ENCODE assay signal across 19 cellular contexts in genomic region chr1:224730950-224731349, GRCh38.
"Had no signal": no experiment of that assay in that cellular context is flagged by ENCODE, and none has a peak within 500 bp of the region (broad histone marks: within the 10 kb centered on the region; RNA-seq: fewer than 3 reads in every experiment).

No MANE protein-coding gene starts in this region.

- H3K27me3 ChIP-seq: ascending aorta, breast epithelium, dorsolateral prefrontal cortex, tibial artery, uterus had no signal

- H3K36me3 ChIP-seq: ascending aorta, breast epithelium, tibial artery, uterus had no signal

- H3K4me1 ChIP-seq: ascending aorta, parathyroid adenoma, uterus had no signal

- ATAC-seq: activated CD8-positive, alpha-beta T cell treated with anti-CD3 and anti-CD28 coated beads for 36 hours; activated naive CD8-positive, alpha-beta T cell treated with anti-CD3 and anti-CD28 coated beads, Interleukin-2, amount 50 U/mL, for 24 hours; activated T-cell treated with anti-CD3 and anti-CD28 coated beads, Interleukin-2, amount 50 U/mL, for 72 hours; esophagus mucosa; left colon; stimulated activated memory B cell treated with anti-CD40 and anti-IgM and Interleukin-4, amounts not matched to agents 10 μg/mL and 1 μg/mL and 100 μg/mL, for 72 hours had no signal

- H3K9me3 ChIP-seq: ascending aorta, breast epithelium, tibial artery, uterus had no signal

- H3K27ac ChIP-seq: ascending aorta, breast epithelium, dorsolateral prefrontal cortex, parathyroid adenoma, tibial artery, uterus had no signal

- H3K4me3 ChIP-seq: ascending aorta, breast epithelium, dorsolateral prefrontal cortex, tibial artery, uterus had no signal

- DNase-seq: activated B cell treated with CpG ODN at 0.5 μM for 24 hours; activated CD4-positive, alpha-beta T cell treated with anti-CD3 and anti-CD28 coated beads for 48 hours; activated CD8-positive, alpha-beta memory T cell treated with anti-CD3 and anti-CD28 coated beads, Interleukin-2, amount 50 U/mL, for 4 hours; activated CD8-positive, alpha-beta T cell treated with anti-CD3 and anti-CD28 coated beads for 36 hours; activated naive CD4-positive, alpha-beta T cell; activated naive CD8-positive, alpha-beta T cell treated with anti-CD3 and anti-CD28 coated beads, Interleukin-2, amount 50 U/mL, for 24 hours; activated T-cell treated with anti-CD3 and anti-CD28 coated beads, Interleukin-2, amount 50 U/mL, for 72 hours; dorsolateral prefrontal cortex; left colon; naive B cell; stimulated activated CD4-positive, alpha-beta T cell treated with anti-CD3 and anti-CD28 coated beads, Interleukin-2, amount 100 ng/mL, for 48 hours; T-helper 2 cell; tibial artery; uterus had no signal
